In the genomic region with DNA sequence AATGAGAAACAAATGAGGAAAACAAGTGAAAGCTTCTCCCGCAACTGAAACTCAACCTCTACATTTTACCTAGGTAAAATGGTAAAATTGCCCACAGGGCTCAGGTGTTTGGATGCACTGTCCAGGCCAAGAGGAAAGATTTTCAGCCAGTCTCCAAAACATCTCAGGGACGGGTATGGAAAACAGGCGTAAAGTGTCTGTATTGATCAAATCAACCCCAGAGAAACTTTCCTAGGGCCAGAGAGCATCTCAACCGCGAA, we compare ENCODE assay signal across 8 cellular contexts. TPM values are rescaled to one million over a fixed set of nuclear protein-coding genes. Genes with fewer than 3 reads are reported as not detected.
DNase-seq lines count a peak whose midpoint lies in the region; TF ChIP-seq lines count a peak whose summit lies in the region.

No MANE protein-coding gene starts in this region.

- peaks cover 5% of the 10 kb centered on the region for H3K4me1 ChIP-seq in ES-I3 (ENCODE audit: insufficient read depth, low read length)
- H3K4me1 ChIP-seq in NT2/D1 (ENCODE audit: insufficient read depth, insufficient read length): no peaks in the 10 kb centered on the region
- peaks cover 2 to 5% of the 10 kb centered on the region in 2 experiments for H3K4me1 ChIP-seq in trophoblast cell (ENCODE audit: control insufficient read depth in 1 of 2, insufficient read depth in 2 of 2, low read length in 2 of 2)

- peak overlapping the region; percentile 94 for H3K4me3 ChIP-seq in NT2/D1 (ENCODE audit: insufficient read length, low read depth)
- H3K4me3 ChIP-seq in trophoblast cell (ENCODE audit: low read depth, low read length): no peak overlapping the region

- H3K9ac ChIP-seq in ES-I3 (ENCODE audit: low read depth, low read length): peak overlapping the region; percentile 54
- H3K9ac ChIP-seq in NT2/D1 (ENCODE audit: insufficient read length, low read depth): peak overlapping the region; percentile 94
- peak overlapping the region; percentile 18 for H3K9ac ChIP-seq in trophoblast cell (ENCODE audit: low read length)

- H2BK12ac ChIP-seq in trophoblast cell (ENCODE audit: low read length): no peak overlapping the region

- peak overlapping the region; percentile 98 for H3K4me3 Mint-ChIP-seq in endothelial cell (ENCODE audit: unreplicated experiment)

- no peaks in the 10 kb centered on the region for H3K36me3 Mint-ChIP-seq in endothelial cell (ENCODE audit: low read depth, unreplicated experiment)

- H3K36me3 ChIP-seq in ES-I3 (ENCODE audit: insufficient read depth, low read length) (no peaks in the 10 kb centered on the region), NT2/D1 (ENCODE audit: insufficient read depth, insufficient read length, low read length) (peaks cover 31% of the 10 kb centered on the region), trophoblast cell (ENCODE audit: control insufficient read depth in 1 of 2, insufficient read depth in 2 of 2, low read length in 2 of 2) (peaks cover 6 to 7% of the 10 kb centered on the region in 2 experiments)

- no peak overlapping the region for H3K4ac ChIP-seq in trophoblast cell (ENCODE audit: low read depth, low read length)

- no peak overlapping the region for H3K14ac ChIP-seq in trophoblast cell (ENCODE audit: low read length)

- peak overlapping the region; percentile 37 for H2AFZ ChIP-seq in trophoblast cell (ENCODE audit: insufficient read depth, low read length, poor library complexity)

- no peak for TF ChIP-seq CTCF in endothelial cell (IDR thresholded peaks at IDR 0.05; ENCODE audit: unreplicated experiment)

- no peak overlapping the region for H4K91ac ChIP-seq in trophoblast cell (ENCODE audit: low read depth, low read length)

- no peak overlapping the region for H3K23ac ChIP-seq in trophoblast cell (ENCODE audit: low read length)

- peak overlapping the region; percentile 70 for H4K8ac ChIP-seq in trophoblast cell (ENCODE audit: low read depth, low read length)

- DNase-seq in NT2/D1 (ENCODE audit: low read depth, low spot score) (no peak), endothelial cell (ENCODE audit: low spot score) (no peak), trophoblast cell (no peak), hippocampal formation (lab: John Stamatoyannopoulos, UW) (no peak), SHP77 treated with DMSO at 0.1 percent for 48 hours (lab: John Stamatoyannopoulos, UW) (no peak)
- no peak for DNase-seq in stimulated activated CD4-positive, alpha-beta T cell treated with anti-CD3 and anti-CD28 coated beads, Interleukin-2, amount 100 ng/mL, for 48 hours
- DNase-seq in stimulated activated CD4-positive, alpha-beta T cell treated with anti-CD3 and anti-CD28 coated beads, Interleukin-2, amount 100 ng/mL, for 24 hours: no peak

- H2AK5ac ChIP-seq in trophoblast cell (ENCODE audit: low read length): no peak overlapping the region

- H3K79me1 ChIP-seq in trophoblast cell (ENCODE audit: low read length): peaks cover 4% of the 10 kb centered on the region

- no CpG with 5 or more reads among the region's 5 CpGs for WGBS in trophoblast cell (ENCODE audit: extremely low coverage, insufficient coverage, insufficient read length)

- peak overlapping the region; percentile 69 for H3K4me2 ChIP-seq in trophoblast cell (ENCODE audit: low read length)

- no peak overlapping the region for H2BK120ac ChIP-seq in trophoblast cell (ENCODE audit: insufficient read depth, low read length, poor library complexity)

- no peak overlapping the region for H2BK5ac ChIP-seq in trophoblast cell (ENCODE audit: low read depth, low read length, poor library complexity)

- H3K79me2 ChIP-seq in trophoblast cell (ENCODE audit: control insufficient read depth, insufficient read depth, low read length, poor library complexity): peaks cover 4% of the 10 kb centered on the region

- H4K12ac ChIP-seq in trophoblast cell (ENCODE audit: low read depth, low read length): peak overlapping the region; percentile 79

- H3K4me1 Mint-ChIP-seq in endothelial cell (ENCODE audit: unreplicated experiment): peaks cover 10% of the 10 kb centered on the region

- peak overlapping the region; percentile 99 for H3K27ac Mint-ChIP-seq in endothelial cell (ENCODE audit: unreplicated experiment)

- H3K27me3 Mint-ChIP-seq in endothelial cell (ENCODE audit: unreplicated experiment): peaks cover 2% of the 10 kb centered on the region

- no peaks in the 10 kb centered on the region for H3K27me3 ChIP-seq in NT2/D1 (ENCODE audit: insufficient read depth, insufficient read length)
- H3K27me3 ChIP-seq in trophoblast cell (ENCODE audit: insufficient read depth, low read length): no peaks in the 10 kb centered on the region

- H3K9me3 ChIP-seq in ES-I3 (ENCODE audit: control insufficient read depth, insufficient read depth, low read length) (no peaks in the 10 kb centered on the region), NT2/D1 (ENCODE audit: insufficient read depth, low read length) (no peaks in the 10 kb centered on the region), trophoblast cell (ENCODE audit: insufficient read depth, low read depth, low read length) (no peaks in the 10 kb centered on the region)

- H3K9me3 Mint-ChIP-seq in endothelial cell (ENCODE audit: unreplicated experiment): no peaks in the 10 kb centered on the region

- H3K27ac ChIP-seq in trophoblast cell (ENCODE audit: low read depth, low read length): no peak overlapping the region

- no peak overlapping the region for H3K18ac ChIP-seq in trophoblast cell (ENCODE audit: low read length)

RNA-seq across cellular contexts. Expression of gene HAT1, which starts 0.4 kb away (rescaled TPM):
- total RNA-seq in endothelial cell (ENCODE audit: unreplicated experiment): 22.8 TPM
- polyA plus RNA-seq in trophoblast cell (2013): 56.4 and 61.0 TPM in 2 replicates

RNA-seq across cellular contexts. Expression of gene SLC25A12, which starts 27.9 kb away (rescaled TPM):
- total RNA-seq in endothelial cell (ENCODE audit: unreplicated experiment): 9.7 TPM
- polyA plus RNA-seq in trophoblast cell (2013): 2.3 and 2.6 TPM in 2 replicates

Comparison
In these comparisons a context has a peak if more than half of its experiments do, and no peak if none do; other contexts are left out.
1. H3K9ac ChIP-seq: peak in every context shown above with its lines; median percentile 94 in NT2/D1; 54 in ES-I3; 18 in trophoblast cell.